21 cellular contexts compared by ENCODE assay signal in the genomic region with DNA sequence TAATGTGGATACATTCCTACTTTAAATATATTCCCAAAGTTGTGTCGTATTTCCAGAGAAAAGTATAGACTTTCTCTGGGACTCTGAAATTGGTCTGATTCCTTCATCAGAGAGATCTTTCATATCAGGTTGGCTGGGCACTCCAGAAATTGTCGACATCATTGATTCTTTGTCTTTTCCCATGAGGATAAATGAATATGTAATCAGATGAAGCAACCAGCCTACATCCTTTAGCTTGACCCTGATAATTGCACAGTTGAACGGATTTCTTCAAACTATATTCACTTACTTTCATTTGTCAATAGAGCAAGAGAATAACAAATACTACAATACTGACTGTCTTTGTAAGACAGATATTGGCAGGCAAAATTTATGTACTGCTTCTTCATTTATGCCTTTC.
"Had no signal": no experiment of that assay in that cellular context is flagged by ENCODE, and none has a peak within 500 bp of the region (broad histone marks: within the 10 kb centered on the region; RNA-seq: fewer than 3 reads in every experiment).

No MANE protein-coding gene starts in this region.

- DNase-seq: naive thymus-derived CD8-positive, alpha-beta T cell; occipital lobe; ovary; posterior cingulate gyrus; psoas muscle; right cardiac atrium; right lobe of liver; sigmoid colon; small intestine; stimulated activated CD4-positive, alpha-beta T cell treated with anti-CD3 and anti-CD28 coated beads, Interleukin-15, amount 100 ng/mL, for 24 hours; stimulated activated CD4-positive, alpha-beta T cell treated with anti-CD3 and anti-CD28 coated beads, Interleukin-2, amount 100 ng/mL, for 24 hours; stimulated activated CD4-positive, alpha-beta T cell treated with anti-CD3 and anti-CD28 coated beads, Interleukin-2, amount 100 ng/mL, for 48 hours; stimulated activated CD4-positive, alpha-beta T cell treated with anti-CD3 and anti-CD28 coated beads, Interleukin-4, amount 100 ng/mL, for 24 hours; stimulated activated naive B cell treated with anti-CD40 and anti-IgM and Interleukin-4, amounts not matched to agents 10 μg/mL and 1 μg/mL and 100 μg/mL, for 72 hours; stimulated activated naive CD4-positive, alpha-beta T cell treated with Interleukin-2 at 50 U/mL for 16 hours; stomach; testis; tibial artery; transverse colon; upper lobe of right lung; uterus had no signal
